ENCODE assay signal across 9 cellular contexts in the genomic region with DNA sequence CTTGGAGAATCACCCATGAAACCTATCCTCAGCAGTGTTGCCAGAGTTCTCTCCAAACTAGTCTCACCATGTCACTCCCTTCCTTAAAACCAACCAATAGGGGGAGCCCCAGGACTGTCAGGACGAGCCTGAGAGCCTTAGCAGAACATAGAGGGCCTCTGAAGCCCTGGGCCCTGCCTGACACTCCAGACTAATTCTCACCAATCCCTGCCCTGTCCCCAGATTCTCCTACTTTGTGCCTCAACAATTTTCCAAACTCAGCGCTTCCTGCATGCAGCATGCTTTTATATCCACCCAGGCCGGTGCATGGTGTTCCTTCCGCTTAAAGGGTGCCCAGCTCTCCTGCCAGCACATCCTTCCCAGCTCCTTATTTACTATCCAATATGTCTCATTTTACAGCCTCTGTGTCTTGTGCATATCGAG. TPM values are rescaled to one million over a fixed set of nuclear protein-coding genes. Genes with fewer than 3 reads are reported as not detected.
DNase-seq lines count a peak whose midpoint lies in the region; ATAC-seq and TF ChIP-seq lines count a peak whose summit lies in the region.
"Had no signal": no experiment of that assay in that cellular context is flagged by ENCODE, and none has a peak within 500 bp of the region (broad histone marks: within the 10 kb centered on the region; RNA-seq: fewer than 3 reads in every experiment).

No MANE protein-coding gene starts in this region.

- WGBS in prostate gland = 24% methylated on average over 5 of the region's 5 CpGs

- intact Hi-C loops in Right ventricle myocardium superior (cut with DNase I) = no loop called here
- intact Hi-C loops in prostate gland (cut with DNase I) = no loop called here

- TF ChIP-seq POLR2A in prostate gland (IDR thresholded peaks at IDR 0.05) = no peak

- H3K4me3 ChIP-seq in WERI-Rb-1 (ENCODE audit: low read depth, low read length) (no peak overlapping the region), prostate gland (no peak overlapping the region)

- H3K27me3 ChIP-seq in WERI-Rb-1 (ENCODE audit: insufficient read depth, low read depth, severe bottlenecking) (peaks cover 9% of the 10 kb centered on the region), prostate gland (replicated peaks; ENCODE audit: insufficient read depth) (no peaks in the 10 kb centered on the region)

- H3K4me1 ChIP-seq in prostate gland (replicated peaks) = no peaks in the 10 kb centered on the region

- H3K27ac ChIP-seq in WERI-Rb-1 (no peak overlapping the region), prostate gland (peak overlapping the region; percentile 8 to 71)

- peak; percentile 72 for TF ChIP-seq CTCF in WERI-Rb-1 (IDR thresholded peaks at IDR 0.05; ENCODE audit: low read depth, low read length)
- peak in 3 of 4 experiments; percentile 16 to 27 (median 23) for TF ChIP-seq CTCF in prostate gland (IDR thresholded peaks at IDR 0.05)

- H3K9me3 ChIP-seq in WERI-Rb-1 (ENCODE audit: severe bottlenecking) (no peaks in the 10 kb centered on the region), prostate gland (no peaks in the 10 kb centered on the region)

- DNase-seq in SIG-M5 treated with dmso at 0.1 percent for 504 hours (lab: John Stamatoyannopoulos, UW; ENCODE audit: unreplicated experiment) (peak; percentile 70), SIG-M5 (lab: John Stamatoyannopoulos, UW) (no peak), NCI-H2081 (lab: John Stamatoyannopoulos, UW) (peak; percentile 62 to 71), WERI-Rb-1 (peak; percentile 65), Right ventricle myocardium superior (peak; percentile 46), prostate gland (ENCODE audit: low spot score) (peak; percentile 47)

- H3K36me3 ChIP-seq in WERI-Rb-1 (no peaks in the 10 kb centered on the region), prostate gland (no peaks in the 10 kb centered on the region)

- ATAC-seq in HG02642 (IDR thresholded peaks at IDR 0.05; ENCODE audit: poor library complexity, unreplicated experiment) = peak; percentile 78
- ATAC-seq in Right ventricle myocardium superior (ENCODE audit: poor library complexity) = peak; percentile 82
- ATAC-seq in HG03469 (IDR thresholded peaks at IDR 0.05; ENCODE audit: unreplicated experiment) = no peak

RNA-seq across cellular contexts. Expression of a gene that starts 42.7 kb away (rescaled TPM):
- total RNA-seq in Right ventricle myocardium superior (not detected), prostate gland (not detected)
- total RNA-seq: CD4-positive, alpha-beta memory T cell had no signal
